ENCODE assay signal across 21 cellular contexts in genomic region chr3:64405211-64405818, GRCh38.
A peak's percentile ranks its signal among the peaks of the same experiment; 100 is the strongest.
DNase-seq lines count a peak whose midpoint lies in the region; ATAC-seq and TF ChIP-seq lines count a peak whose summit lies in the region.
"Had no signal": no experiment of that assay in that cellular context is flagged by ENCODE, and none has a peak within 500 bp of the region (broad histone marks: within the 10 kb centered on the region; RNA-seq: fewer than 3 reads in every experiment).

No MANE protein-coding gene starts in this region.

- H2BK20ac ChIP-seq in IMR-90 (ENCODE audit: low read depth, low read length): peak overlapping the region; percentile 24; the same call in 1 of the 2 replicates

- no peak for TF ChIP-seq CTCF in IMR-90 (conservative IDR thresholded peaks at IDR 0.05; ENCODE audit: low read depth, low read length)
- no peak for TF ChIP-seq CTCF in choroid plexus epithelial cell (conservative IDR thresholded peaks at IDR 0.05; ENCODE audit: low read depth, low read length)
- no peak for TF ChIP-seq CTCF in fibroblast of the aortic adventitia (IDR thresholded peaks at IDR 0.05; ENCODE audit: insufficient read depth, low read length)
- no peak for TF ChIP-seq CTCF in osteocyte (IDR thresholded peaks at IDR 0.05)

- no peak for TF ChIP-seq POLR2A in IMR-90 (IDR thresholded peaks at IDR 0.05; ENCODE audit: low read depth, low read length)

- H3K18ac ChIP-seq in IMR-90 (ENCODE audit: low read depth, low read length): 0 out of 2 replicates have a peak overlapping the region, but pooled peaks have one; percentile 8

- H2BK15ac ChIP-seq in IMR-90 (ENCODE audit: low read depth, low read length): no peak overlapping the region

- H3K9me3 ChIP-seq in IMR-90 (ENCODE audit: control insufficient read depth, insufficient read depth, low read length): no peaks in the 10 kb centered on the region

- peaks cover 17% of the 10 kb centered on the region for H3K4me1 Mint-ChIP-seq in osteocyte (ENCODE audit: unreplicated experiment)
- H3K4me1 Mint-ChIP-seq in stimulated activated naive B cell treated with anti-CD40 and anti-IgM and Interleukin-4, amounts not matched to agents 10 μg/mL and 1 μg/mL and 100 μg/mL, for 72 hours: no peaks in the 10 kb centered on the region
- H3K4me1 Mint-ChIP-seq: B cell; CD4-positive, CD25-positive, alpha-beta regulatory T cell had no signal

- no peak overlapping the region for H3K4me3 Mint-ChIP-seq in osteocyte (ENCODE audit: unreplicated experiment)
- H3K4me3 Mint-ChIP-seq in stimulated activated naive B cell treated with anti-CD40 and anti-IgM and Interleukin-4, amounts not matched to agents 10 μg/mL and 1 μg/mL and 100 μg/mL, for 72 hours: no peak overlapping the region
- H3K4me3 Mint-ChIP-seq: B cell; CD4-positive, CD25-positive, alpha-beta regulatory T cell had no signal

- no peaks in the 10 kb centered on the region for H3K9me3 Mint-ChIP-seq in osteocyte (ENCODE audit: unreplicated experiment)
- H3K9me3 Mint-ChIP-seq in stimulated activated naive B cell treated with anti-CD40 and anti-IgM and Interleukin-4, amounts not matched to agents 10 μg/mL and 1 μg/mL and 100 μg/mL, for 72 hours: peaks cover 0 to 1% of the 10 kb centered on the region in 2 donors

- H3K27ac ChIP-seq in IMR-90 (ENCODE audit: insufficient read depth, low read length): no peak overlapping the region; the same call in 1 of the 2 replicates
- H3K27ac ChIP-seq: SK-N-MC had no signal

- H2BK120ac ChIP-seq in IMR-90 (ENCODE audit: low read depth, low read length): no peak overlapping the region

- H4K8ac ChIP-seq in IMR-90 (ENCODE audit: low read depth in 2 of 2, low read length in 2 of 2): no peak overlapping the region

- peaks cover 3% of the 10 kb centered on the region for H3K27me3 Mint-ChIP-seq in osteocyte (ENCODE audit: unreplicated experiment)
- H3K27me3 Mint-ChIP-seq in stimulated activated naive B cell treated with anti-CD40 and anti-IgM and Interleukin-4, amounts not matched to agents 10 μg/mL and 1 μg/mL and 100 μg/mL, for 72 hours: no peaks in the 10 kb centered on the region
- H3K27me3 Mint-ChIP-seq: B cell; CD4-positive, CD25-positive, alpha-beta regulatory T cell had no signal

- no peak overlapping the region for H3K23ac ChIP-seq in IMR-90 (ENCODE audit: low read depth, low read length)

- no peak overlapping the region for H2AFZ ChIP-seq in IMR-90 (replicated peaks; ENCODE audit: low read length, poor library complexity)

- H2BK5ac ChIP-seq in IMR-90 (ENCODE audit: low read depth, low read length, poor library complexity, severe bottlenecking): no peak overlapping the region

- peaks cover 2% of the 10 kb centered on the region for H3K36me3 Mint-ChIP-seq in osteocyte (ENCODE audit: unreplicated experiment)
- H3K36me3 Mint-ChIP-seq in stimulated activated naive B cell treated with anti-CD40 and anti-IgM and Interleukin-4, amounts not matched to agents 10 μg/mL and 1 μg/mL and 100 μg/mL, for 72 hours: no peaks in the 10 kb centered on the region
- H3K36me3 Mint-ChIP-seq: CD4-positive, CD25-positive, alpha-beta regulatory T cell had no signal

- BruUV-seq in IMR-90 (replicated peaks; lab: Mats Ljungman, UMichigan): no TSS peak

- CTCF ChIA-PET in IMR-90 (lab: Yijun Ruan, JAX): interaction anchor here (0.6 kb wide), 1 partner anchor 26 kb away, joined by 3 read pairs; no protein-coding TSS in a partner anchor

- H3K79me1 ChIP-seq in IMR-90 (ENCODE audit: low read depth in 1 of 2, low read length in 2 of 2): peaks cover 0 to 3% of the 10 kb centered on the region in 2 experiments; a peak in 1 of 4 replicates

- no peak overlapping the region for H2AK9ac ChIP-seq in IMR-90 (replicated peaks; ENCODE audit: low read depth, low read length, poor library complexity)

- in situ Hi-C loops in IMR-90 (cut with MboI; ENCODE audit: low sequenced_read_pairs): loop anchor here (5.0 kb wide), 1 partner anchor 378 kb away; no protein-coding TSS in a partner anchor

- H3K4me3 ChIP-seq in IMR-90 (ENCODE audit: insufficient read depth, low read depth, low read length): no peak overlapping the region
- no peak overlapping the region for H3K4me3 ChIP-seq in choroid plexus epithelial cell (ENCODE audit: low read depth, low read length)
- H3K4me3 ChIP-seq in fibroblast of the aortic adventitia (ENCODE audit: low read depth, low read length): no peak overlapping the region
- H3K4me3 ChIP-seq: K562, SK-N-MC had no signal

- 0 out of 2 replicates have a peak, but pooled peaks cover 2% of the 10 kb centered on the region for H3K9me1 ChIP-seq in IMR-90 (ENCODE audit: insufficient read depth, low read length)

- no peak for TF ChIP-seq RAD21 in IMR-90 (IDR thresholded peaks at IDR 0.05; ENCODE audit: low read length)

- DNase-seq in IMR-90 (peak; percentile 67), choroid plexus epithelial cell (ENCODE audit: low read depth) (peak; percentile 65), fibroblast of the aortic adventitia (ENCODE audit: low read depth) (peak; percentile 69), osteocyte (ENCODE audit: extremely low spot score, unreplicated experiment) (no peak)
- DNase-seq in stimulated activated naive B cell treated with anti-CD40 and anti-IgM and Interleukin-4, amounts not matched to agents 10 μg/mL and 1 μg/mL and 100 μg/mL, for 72 hours: no peak
- DNase-seq: ACHN; CD4-positive, CD25-positive, alpha-beta regulatory T cell; COR-L47; DMS153; GDM1; GOT3; NCI-H1105; NCI-H2081; OCI-M1; SHP77 had no signal

- no peak overlapping the region for H4K5ac ChIP-seq in IMR-90 (ENCODE audit: low read depth, low read length)

- no peak overlapping the region for H4K91ac ChIP-seq in IMR-90 (ENCODE audit: insufficient read depth, low read depth, low read length)

- H3K27me3 ChIP-seq in IMR-90 (ENCODE audit: control insufficient read depth, insufficient read depth, low read length): no peaks in the 10 kb centered on the region

- dilution Hi-C loops in IMR-90 (cut with HindIII; ENCODE audit: low sequenced_read_pairs, unreplicated experiment): no loop called here

- intact Hi-C loops in IMR-90 (cut with micrococcal nuclease): loop anchor here (2.0 kb wide), 1 partner anchor 57 kb away; no protein-coding TSS in a partner anchor

- H3K56ac ChIP-seq in IMR-90 (ENCODE audit: extremely low read depth, insufficient read depth, low read length): no peak overlapping the region

- H3K27ac Mint-ChIP-seq in osteocyte (ENCODE audit: unreplicated experiment): peak overlapping the region; percentile 4
- H3K27ac Mint-ChIP-seq in stimulated activated naive B cell treated with anti-CD40 and anti-IgM and Interleukin-4, amounts not matched to agents 10 μg/mL and 1 μg/mL and 100 μg/mL, for 72 hours: no peak overlapping the region
- H3K27ac Mint-ChIP-seq: B cell; CD4-positive, CD25-positive, alpha-beta regulatory T cell had no signal

- H3K14ac ChIP-seq in IMR-90 (replicated peaks; ENCODE audit: low read depth, low read length): no peak overlapping the region

- H3K4ac ChIP-seq in IMR-90 (ENCODE audit: low read depth, low read length): no peak overlapping the region

- WGBS in IMR-90 (ENCODE audit: extremely low coverage in 2 of 2, insufficient read length in 1 of 2), 2 experiments: no CpG with 5 or more reads among the region's 1 CpG

- ATAC-seq in IMR-90 (ENCODE audit: low read depth): peak; percentile 82
- no peak for ATAC-seq in HG03378 (IDR thresholded peaks at IDR 0.05; ENCODE audit: unreplicated experiment)
- ATAC-seq in stimulated activated naive B cell treated with anti-CD40 and anti-IgM and Interleukin-4, amounts not matched to agents 10 μg/mL and 1 μg/mL and 100 μg/mL, for 72 hours (replicated peaks): no peak
- ATAC-seq in GM19324 (IDR thresholded peaks at IDR 0.05; ENCODE audit: low FRiP score, unreplicated experiment): no peak
- ATAC-seq: HCT116, K562 had no signal

- peaks cover 2% of the 10 kb centered on the region; the same call in 1 of the 2 replicates for H3K36me3 ChIP-seq in IMR-90 (ENCODE audit: control insufficient read depth, insufficient read depth, low read length)

- H4K20me1 ChIP-seq in IMR-90 (ENCODE audit: insufficient read depth, low read length): no peaks in the 10 kb centered on the region

- H2AK5ac ChIP-seq in IMR-90 (ENCODE audit: low read depth, low read length): no peak overlapping the region

- no peak overlapping the region for H3K9ac ChIP-seq in IMR-90 (ENCODE audit: low read depth, low read length)

- peak overlapping the region; percentile 5; the same call in 1 of the 2 replicates for H3K4me2 ChIP-seq in IMR-90 (ENCODE audit: low read depth, low read length)

- POLR2A ChIA-PET in IMR-90 (lab: Charles Lee; ENCODE audit: unreplicated experiment): interaction anchor here (0.6 kb wide), 1 partner anchor 101 kb away, joined by 3 read pairs; no protein-coding TSS in a partner anchor

- H3K4me1 ChIP-seq in IMR-90 (ENCODE audit: control insufficient read depth, insufficient read depth, low read length): peaks cover 7% of the 10 kb centered on the region; the same call in 1 of the 2 replicates

TF ChIP-seq in IMR-90, 13 proteins besides CTCF, POLR2A, EP300 and RAD21 (continues in another document):
- no peak for TF ChIP-seq CHD1 (IDR thresholded peaks at IDR 0.05; ENCODE audit: low read depth, low read length)
- TF ChIP-seq RCOR1 (IDR thresholded peaks at IDR 0.05; ENCODE audit: insufficient replicate concordance, low read length): no peak
- no peak for TF ChIP-seq FOS (IDR thresholded peaks at IDR 0.05; ENCODE audit: low read depth, low read length)
- no peak for TF ChIP-seq MAZ (IDR thresholded peaks at IDR 0.05; ENCODE audit: borderline replicate concordance, low read depth, low read length)
- TF ChIP-seq MXI1 (IDR thresholded peaks at IDR 0.05; ENCODE audit: borderline replicate concordance, low read depth, low read length): no peak
- no peak for TF ChIP-seq BHLHE40 (IDR thresholded peaks at IDR 0.05; ENCODE audit: low read depth, low read length)
- TF ChIP-seq SMC3 (IDR thresholded peaks at IDR 0.05; ENCODE audit: low read depth, low read length): no peak
- TF ChIP-seq NFE2L2 (IDR thresholded peaks at IDR 0.05; ENCODE audit: low read depth, low read length): no peak
- no peak for TF ChIP-seq USF2 (IDR thresholded peaks at IDR 0.05; ENCODE audit: low read depth, low read length)
- TF ChIP-seq CEBPB (IDR thresholded peaks at IDR 0.05; ENCODE audit: low read depth, low read length): no peak

Comparison
In these comparisons a context has a peak if more than half of its experiments do, and no peak if none do; other contexts are left out.
1. DNase-seq: peak in IMR-90 (single experiment), choroid plexus epithelial cell (single experiment) and fibroblast of the aortic adventitia (single experiment); none in osteocyte (single experiment) and stimulated activated naive B cell treated with anti-CD40 and anti-IgM and Interleukin-4, amounts not matched to agents 10 μg/mL and 1 μg/mL and 100 μg/mL, for 72 hours (single experiment).